Comparison of ENCODE assay signal across 12 cellular contexts in genomic region chr3:177463863-177464262, GRCh38.
A peak's percentile ranks its signal among the peaks of the same experiment; 100 is the strongest.
DNase-seq lines count a peak whose midpoint lies in the region; ATAC-seq, FAIRE-seq and TF ChIP-seq lines count a peak whose summit lies in the region.
"Had no signal": no experiment of that assay in that cellular context is flagged by ENCODE, and none has a peak within 500 bp of the region (broad histone marks: within the 10 kb centered on the region; RNA-seq: fewer than 3 reads in every experiment).

No MANE protein-coding gene starts in this region.

- POLR2A ChIA-PET in naive thymus-derived CD8-positive, alpha-beta T cell (lab: Charles Lee), result no interaction called here

- peaks cover 6% of the 10 kb centered on the region for H3K9me3 Mint-ChIP-seq in type B pancreatic cell
- no peaks in the 10 kb centered on the region for H3K9me3 Mint-ChIP-seq in naive thymus-derived CD8-positive, alpha-beta T cell
- H3K9me3 Mint-ChIP-seq: naive B cell had no signal

- no peak for FAIRE-seq in RCC 7860 (lab: Jason Lieb, UNC)

- H3K36me3 Mint-ChIP-seq in type B pancreatic cell, result no peaks in the 10 kb centered on the region
- H3K36me3 Mint-ChIP-seq in naive thymus-derived CD8-positive, alpha-beta T cell, result no peaks in the 10 kb centered on the region
- H3K36me3 Mint-ChIP-seq: naive B cell had no signal

- H3K27ac Mint-ChIP-seq in type B pancreatic cell, result no peak overlapping the region
- H3K27ac Mint-ChIP-seq in naive thymus-derived CD8-positive, alpha-beta T cell, result peak overlapping the region in 1 of 10 donors; percentile 47

- no peaks in the 10 kb centered on the region for H3K9me3 ChIP-seq in prostate gland

- H3K4me3 ChIP-seq in fibroblast of mammary gland (ENCODE audit: control insufficient read depth, low read depth, low read length) (no peak overlapping the region), prostate gland (no peak overlapping the region)

- intact Hi-C loops in prostate gland (cut with DNase I), result loop anchor here (10.0 kb wide), 1 partner anchor 361 kb away; no protein-coding TSS in a partner anchor

- 72% methylated on average over 6 of the region's 6 CpGs for WGBS in prostate gland

- in situ Hi-C loops in Caki2 (cut with HindIII; ENCODE audit: low pct_unique_long_range_greater_than_20kb, low sequenced_read_pairs) (no loop called here), ACHN (cut with HindIII; ENCODE audit: low pct_ligation_motif_present, low pct_unique_long_range_greater_than_20kb, low sequenced_read_pairs) (no loop called here)

- DNase-seq in Caki2 (ENCODE audit: low read depth) (peak; percentile 32), RCC 7860 (ENCODE audit: low spot score) (peak; percentile 66), fibroblast of mammary gland (ENCODE audit: low read depth) (peak; percentile 50), prostate gland (ENCODE audit: low spot score) (no peak), type B pancreatic cell (ENCODE audit: extremely low spot score, unreplicated experiment) (no peak), ACHN (no peak)
- no peak for DNase-seq in naive thymus-derived CD8-positive, alpha-beta T cell
- DNase-seq in activated CD4-positive, CD25-positive, alpha-beta regulatory T cell (lab: John Stamatoyannopoulos, UW), result no peak
- DNase-seq: activated CD8-positive, alpha-beta memory T cell treated with anti-CD3 and anti-CD28 coated beads for 24 hours; naive B cell; NCI-H187 treated with DMSO at 0.1 percent for 48 hours; stimulated activated naive CD8-positive, alpha-beta T cell treated with anti-CD3 and anti-CD28 coated beads, Interleukin-15, amount 100 ng/mL, for 72 hours had no signal

- no peak for ATAC-seq in naive thymus-derived CD8-positive, alpha-beta T cell
- ATAC-seq: stimulated activated naive CD8-positive, alpha-beta T cell treated with anti-CD3 and anti-CD28 coated beads, Interleukin-15, amount 100 ng/mL, for 72 hours had no signal

- peak overlapping the region; percentile 80 to 81 for H3K27ac ChIP-seq in prostate gland

- H3K4me3 Mint-ChIP-seq in type B pancreatic cell, result no peak overlapping the region
- no peak overlapping the region for H3K4me3 Mint-ChIP-seq in naive thymus-derived CD8-positive, alpha-beta T cell
- H3K4me3 Mint-ChIP-seq: naive B cell; stimulated activated naive CD8-positive, alpha-beta T cell treated with anti-CD3 and anti-CD28 coated beads, Interleukin-15, amount 100 ng/mL, for 72 hours had no signal

- H3K27me3 ChIP-seq in prostate gland (replicated peaks; ENCODE audit: insufficient read depth), result no peaks in the 10 kb centered on the region

- no peaks in the 10 kb centered on the region for H3K36me3 ChIP-seq in prostate gland

- H3K27me3 Mint-ChIP-seq in type B pancreatic cell, result peaks cover 2% of the 10 kb centered on the region
- H3K27me3 Mint-ChIP-seq in naive thymus-derived CD8-positive, alpha-beta T cell, result no peaks in the 10 kb centered on the region
- H3K27me3 Mint-ChIP-seq: naive B cell; stimulated activated naive CD8-positive, alpha-beta T cell treated with anti-CD3 and anti-CD28 coated beads, Interleukin-15, amount 100 ng/mL, for 72 hours had no signal

- peaks cover 13% of the 10 kb centered on the region for H3K4me1 ChIP-seq in prostate gland (replicated peaks)

- peaks cover 1% of the 10 kb centered on the region for H3K4me1 Mint-ChIP-seq in type B pancreatic cell (ENCODE audit: unreplicated experiment)
- no peaks in the 10 kb centered on the region for H3K4me1 Mint-ChIP-seq in naive thymus-derived CD8-positive, alpha-beta T cell
- H3K4me1 Mint-ChIP-seq: naive B cell; stimulated activated naive CD8-positive, alpha-beta T cell treated with anti-CD3 and anti-CD28 coated beads, Interleukin-15, amount 100 ng/mL, for 72 hours had no signal

- TF ChIP-seq CTCF in fibroblast of mammary gland (conservative IDR thresholded peaks at IDR 0.05; ENCODE audit: control insufficient read depth, insufficient read depth, low read depth, low read length), result no peak
- TF ChIP-seq CTCF in prostate gland (IDR thresholded peaks at IDR 0.05), result no peak
- TF ChIP-seq CTCF in type B pancreatic cell (conservative IDR thresholded peaks at IDR 0.05), result no peak

- TF ChIP-seq POLR2A in prostate gland (IDR thresholded peaks at IDR 0.05), result no peak

Comparison
In these comparisons a context has a peak if more than half of its experiments do, and no peak if none do; other contexts are left out.
1. DNase-seq: peak in Caki2 (single experiment), RCC 7860 (single experiment) and fibroblast of mammary gland (single experiment); none in prostate gland (single experiment), type B pancreatic cell (single experiment), naive thymus-derived CD8-positive, alpha-beta T cell (0 of 10), activated CD4-positive, CD25-positive, alpha-beta regulatory T cell (0 of 4) and ACHN (single experiment).